In genomic region chr1:109425902-109426277, GRCh38 we compare ENCODE assay signal across 8 cellular contexts. TPM values are rescaled to one million over a fixed set of nuclear protein-coding genes. Genes with fewer than 3 reads are reported as not detected.
DNase-seq lines count a peak whose midpoint lies in the region; ATAC-seq and TF ChIP-seq lines count a peak whose summit lies in the region.

No MANE protein-coding gene starts in this region.

- WGBS in H9 (ENCODE audit: extremely low coverage, insufficient read length, low lambda C conversion rate) = no CpG with 5 or more reads among the region's 23 CpGs
- 0% methylated on average over 23 of the region's 23 CpGs for WGBS in suprapubic skin

- peak overlapping the region; percentile 2 for H3K27ac ChIP-seq in H9 (ENCODE audit: insufficient read length, low read depth, low read length)
- peak overlapping the region; percentile 82 for H3K27ac ChIP-seq in suprapubic skin

- H3K18ac ChIP-seq in H9 (ENCODE audit: insufficient read length, low read depth, low read length) = peak overlapping the region; percentile 61

- peak overlapping the region; percentile 73 for H3K9ac ChIP-seq in H9 (ENCODE audit: extremely low read depth, insufficient read length, low read length)

- H3K4me3 Mint-ChIP-seq in H9 = peak overlapping the region; percentile 93 to 96
- peak overlapping the region; percentile 94 for H3K4me3 Mint-ChIP-seq in endothelial cell (ENCODE audit: unreplicated experiment)
- peak overlapping the region; percentile 91 to 100 (median 98) for H3K4me3 Mint-ChIP-seq in naive B cell

- no peaks in the 10 kb centered on the region for H3K79me1 ChIP-seq in H9 (ENCODE audit: insufficient read depth, low read depth, low read length, poor library complexity, severe bottlenecking)

- H3K4me3 ChIP-seq in GM12865 (ENCODE audit: low read depth, low read length) = peak overlapping the region; percentile 71
- H3K4me3 ChIP-seq in suprapubic skin = peak overlapping the region; percentile 70

- peaks cover 18% of the 10 kb centered on the region; the same call in 1 of the 2 replicates for H3K79me2 ChIP-seq in H9 (ENCODE audit: insufficient read depth, low read length)

- H4K5ac ChIP-seq in H9 (ENCODE audit: insufficient read length, low read depth, low read length) = no peak overlapping the region

- H3K36me3 Mint-ChIP-seq in H9 (ENCODE audit: insufficient read depth in 1 of 3, low read depth in 3 of 3) (peaks cover 5 to 13% (median 9%) of the 10 kb centered on the region in 3 experiments; a peak in 5 of 7 replicates), endothelial cell (ENCODE audit: low read depth, unreplicated experiment) (no peaks in the 10 kb centered on the region), naive B cell (no peaks in the 10 kb centered on the region)

- H3K36me3 ChIP-seq in suprapubic skin = peaks cover under 1% of the 10 kb centered on the region

- no peak overlapping the region for H2BK15ac ChIP-seq in H9 (ENCODE audit: low read depth, low read length)

- TF ChIP-seq EP300 in suprapubic skin (IDR thresholded peaks at IDR 0.05) = no peak

- DNase-seq in GM12865 (ENCODE audit: low read depth) (peak; percentile 71), H9 (no peak), M059J (ENCODE audit: low read depth) (peak; percentile 82), endothelial cell (ENCODE audit: low spot score) (peak; percentile 39), naive B cell (no peak), suprapubic skin (ENCODE audit: low spot score in 2 of 2) (no peak), NCI-H1694 treated with DMSO at 0.1 percent for 48 hours (lab: John Stamatoyannopoulos, UW) (no peak)
- DNase-seq in activated CD4-positive, alpha-beta T cell treated with anti-CD3 and anti-CD28 coated beads for 48 hours = peak; percentile 79

- H3K4me1 Mint-ChIP-seq in H9 (peaks cover 18 to 21% of the 10 kb centered on the region in 2 experiments), endothelial cell (ENCODE audit: unreplicated experiment) (peaks cover 11% of the 10 kb centered on the region), naive B cell (peaks cover 30 to 41% (median 33%) of the 10 kb centered on the region in 3 donors)

- no peaks in the 10 kb centered on the region for H3K9me3 Mint-ChIP-seq in H9
- no peaks in the 10 kb centered on the region for H3K9me3 Mint-ChIP-seq in endothelial cell (ENCODE audit: unreplicated experiment)
- no peaks in the 10 kb centered on the region for H3K9me3 Mint-ChIP-seq in naive B cell

- H3K27me3 ChIP-seq in H9 (ENCODE audit: insufficient read depth, low read length) (no peaks in the 10 kb centered on the region), suprapubic skin (no peaks in the 10 kb centered on the region)

- no peak overlapping the region for H2BK20ac ChIP-seq in H9 (ENCODE audit: low read depth, low read length, poor library complexity, severe bottlenecking)

- H3K56ac ChIP-seq in H9 (ENCODE audit: insufficient read length, low read depth, low read length) = no peak overlapping the region

- no peak overlapping the region for H2AFZ ChIP-seq in H9 (ENCODE audit: low read length)

- H3K27me3 Mint-ChIP-seq in H9 (ENCODE audit: low read depth) (no peaks in the 10 kb centered on the region), endothelial cell (ENCODE audit: unreplicated experiment) (no peaks in the 10 kb centered on the region), naive B cell (no peaks in the 10 kb centered on the region)

- no peak for TF ChIP-seq CTCF in GM12865 (IDR thresholded peaks at IDR 0.05; ENCODE audit: insufficient read depth, low read depth, low read length, missing control alignments)
- no peak for TF ChIP-seq CTCF in H9 (conservative IDR thresholded peaks at IDR 0.05)
- TF ChIP-seq CTCF in endothelial cell (IDR thresholded peaks at IDR 0.05; ENCODE audit: unreplicated experiment) = no peak
- no peak for TF ChIP-seq CTCF in suprapubic skin (IDR thresholded peaks at IDR 0.05)

- no peak overlapping the region for H3K23ac ChIP-seq in H9 (ENCODE audit: insufficient read length, low read depth, low read length)

- H4K91ac ChIP-seq in H9 (ENCODE audit: insufficient read length, low read depth, low read length) = no peak overlapping the region

- H4K20me1 ChIP-seq in H9 (ENCODE audit: control insufficient read depth, insufficient read depth, insufficient read length) = no peaks in the 10 kb centered on the region

- H2BK12ac ChIP-seq in H9 (ENCODE audit: insufficient read length, low read depth, low read length) = no peak overlapping the region

- no peak for TF ChIP-seq POLR2A in suprapubic skin (IDR thresholded peaks at IDR 0.05)

- peaks cover 2% of the 10 kb centered on the region for H3K23me2 ChIP-seq in H9 (ENCODE audit: insufficient read length, low read depth, low read length, poor library complexity, severe bottlenecking)

- peak overlapping the region; percentile 75 for H3K4me2 ChIP-seq in H9 (ENCODE audit: insufficient read depth, insufficient read length, low read length)

- H4K8ac ChIP-seq in H9 (replicated peaks; ENCODE audit: insufficient read length, low read depth, low read length) = no peak overlapping the region

- H3K14ac ChIP-seq in H9 (ENCODE audit: insufficient read depth, low read length) = peak overlapping the region; percentile 70

- H2BK5ac ChIP-seq in H9 (ENCODE audit: insufficient read length, low read length) = no peak overlapping the region

- peak; percentile 13 to 16 for ATAC-seq in naive B cell (ENCODE audit: low read depth in 2 of 2)

- no peak overlapping the region for H2AK5ac ChIP-seq in H9 (ENCODE audit: insufficient read length, low read length)

- H3K9me3 ChIP-seq in H9 (ENCODE audit: control insufficient read depth, low read depth, low read length) (no peaks in the 10 kb centered on the region), suprapubic skin (no peaks in the 10 kb centered on the region)

- no peak overlapping the region for H3K4ac ChIP-seq in H9 (ENCODE audit: low read depth, low read length)

- no peak overlapping the region for H3T11ph ChIP-seq in H9 (ENCODE audit: low read length)

- no peak overlapping the region for H2BK120ac ChIP-seq in H9 (ENCODE audit: low read depth, low read length, poor library complexity, severe bottlenecking)

- no peaks in the 10 kb centered on the region; the same call in 1 of the 2 replicates for H3K4me1 ChIP-seq in H9 (ENCODE audit: insufficient read depth, low read length)
- peaks cover 28% of the 10 kb centered on the region for H3K4me1 ChIP-seq in suprapubic skin

- peak overlapping the region; percentile 92 to 97 (median 95); a peak in 6 of 7 replicates for H3K27ac Mint-ChIP-seq in H9
- H3K27ac Mint-ChIP-seq in endothelial cell (ENCODE audit: unreplicated experiment) = peak overlapping the region; percentile 89
- H3K27ac Mint-ChIP-seq in naive B cell = peak overlapping the region; percentile 92 to 98 (median 97)

RNA-seq across cellular contexts. Expression of gene PSMA5, which starts 0.4 kb away (rescaled TPM):
- total RNA-seq in H9 (2021) (133 and 136 TPM in 2 replicates), endothelial cell (ENCODE audit: unreplicated experiment) (84.9 TPM), suprapubic skin (10 to 100 TPM; 26.2 to 36.2 (median 31.5) TPM)
- 119 and 162 TPM in 2 replicates for total RNA-seq in M059J (2014; rRNA removed; shearing (Covaris generic))
- 10 to 100 TPM; 35.5 to 57.3 (median 51.0) TPM for polyA plus RNA-seq in naive B cell (ENCODE audit: low read depth in 6 of 6)

RNA-seq across cellular contexts. Expression of gene SORT1, which starts 28.2 kb away (rescaled TPM):
- 41.5 and 47.9 TPM in 2 replicates for total RNA-seq in H9 (2021)
- total RNA-seq in M059J (2014; rRNA removed; shearing (Covaris generic)) = 22.0 and 28.3 TPM in 2 replicates
- 49.0 TPM for total RNA-seq in endothelial cell (ENCODE audit: unreplicated experiment)
- polyA plus RNA-seq in naive B cell (ENCODE audit: low read depth in 6 of 6) = 1 to 10 TPM in 1 of 6 donors, under 1 TPM in 3, not detected in 2; 0.16 to 1.3 (median 0.34) TPM
- 10 to 100 TPM; 27.8 to 52.7 (median 34.5) TPM for total RNA-seq in suprapubic skin

RNA-seq across cellular contexts. Expression of gene SYPL2, which starts 40.5 kb away (rescaled TPM):
- total RNA-seq in H9 (2021) (2.5 and 2.6 TPM in 2 replicates), endothelial cell (ENCODE audit: unreplicated experiment) (not detected), suprapubic skin (1 to 10 TPM in 1 of 4 donors, under 1 TPM in 2, not detected in 1; 0.23 to 2.1 (median 0.34) TPM)
- 0.05 TPM in 1 of 2 replicates, not detected in the other for total RNA-seq in M059J (2014; rRNA removed; shearing (Covaris generic))
- polyA plus RNA-seq in naive B cell (ENCODE audit: low read depth in 6 of 6) = not detected

RNA-seq across cellular contexts. Expression of gene ATXN7L2, which starts 57.8 kb away (rescaled TPM):
- 17.3 TPM in 2 replicates for total RNA-seq in H9 (2021)
- 2.4 and 5.0 TPM in 2 replicates for total RNA-seq in M059J (2014; rRNA removed; shearing (Covaris generic))
- total RNA-seq in endothelial cell (ENCODE audit: unreplicated experiment) = 3.2 TPM
- 1 to 10 TPM; 3.0 to 9.2 (median 5.2) TPM for polyA plus RNA-seq in naive B cell (ENCODE audit: low read depth in 6 of 6)
- total RNA-seq in suprapubic skin = 1 to 10 TPM; 5.1 to 8.4 (median 7.2) TPM

Comparison
In these comparisons a context has a peak if more than half of its experiments do, and no peak if none do; other contexts are left out.
1. DNase-seq: peak in GM12865 (single experiment), M059J (single experiment), activated CD4-positive, alpha-beta T cell treated with anti-CD3 and anti-CD28 coated beads for 48 hours (single experiment) and endothelial cell (single experiment); none in H9 (single experiment), naive B cell (single experiment), suprapubic skin (0 of 2) and NCI-H1694 treated with DMSO at 0.1 percent for 48 hours (single experiment).
2. Peak in every context shown above with its lines, with median percentiles within 50 percentile points of each other: H3K27ac Mint-ChIP-seq and H3K4me3 Mint-ChIP-seq.